12 cellular contexts compared by ENCODE assay signal in the genomic region with DNA sequence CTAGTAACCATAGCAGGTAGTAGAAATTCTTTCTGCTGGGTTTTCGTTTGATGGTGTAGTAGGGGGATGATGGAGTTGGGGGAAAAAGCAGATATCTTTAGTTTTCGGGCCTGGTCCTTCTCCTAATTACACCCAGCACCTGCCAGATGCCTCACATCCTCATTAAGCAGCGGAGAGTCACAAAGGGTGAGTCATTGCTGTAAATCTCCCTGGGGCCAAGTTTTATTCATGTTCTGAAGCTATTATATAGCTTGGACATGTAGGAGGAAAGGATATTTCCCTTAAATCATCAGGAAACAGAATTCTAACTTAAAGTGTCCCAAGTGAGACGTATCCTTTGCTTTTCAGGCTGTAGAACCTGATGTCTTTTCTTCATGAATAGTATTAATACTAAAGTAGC. TPM values are rescaled to one million over a fixed set of nuclear protein-coding genes. Genes with fewer than 3 reads are reported as not detected.
DNase-seq lines count a peak whose midpoint lies in the region; ATAC-seq and TF ChIP-seq lines count a peak whose summit lies in the region.
"Had no signal": no experiment of that assay in that cellular context is flagged by ENCODE, and none has a peak within 500 bp of the region (broad histone marks: within the 10 kb centered on the region; RNA-seq: fewer than 3 reads in every experiment).

No MANE protein-coding gene starts in this region.

- ATAC-seq in mucosa of descending colon: no peak

- H3K4me1 ChIP-seq in mucosa of descending colon (ENCODE audit: low read depth): no peaks in the 10 kb centered on the region

- H3K4me1 Mint-ChIP-seq in CD14-positive monocyte: peaks cover 55% of the 10 kb centered on the region

- no peak overlapping the region for H3K4me3 ChIP-seq in mucosa of descending colon
- H3K4me3 ChIP-seq: spleen had no signal

- H3K9me3 ChIP-seq in mucosa of descending colon: no peaks in the 10 kb centered on the region
- H3K9me3 ChIP-seq: spleen had no signal

- no peaks in the 10 kb centered on the region for H3K36me3 ChIP-seq in mucosa of descending colon (ENCODE audit: low read depth)
- H3K36me3 ChIP-seq: spleen had no signal

- peak overlapping the region; percentile 46 to 90 (median 72) for H3K27ac Mint-ChIP-seq in CD14-positive monocyte

- peak; percentile 56 for DNase-seq in CD14-positive monocyte (ENCODE audit: low spot score)
- DNase-seq in HS-5 (ENCODE audit: low read depth): peak; percentile 56
- peak; percentile 70 for DNase-seq in SW480 (ENCODE audit: low spot score)
- peak; percentile 29 for DNase-seq in iPS-NIHi7 (ENCODE audit: extremely low spot score)
- DNase-seq in mucosa of descending colon: no peak
- DNase-seq in activated CD4-positive, CD25-positive, alpha-beta regulatory T cell (lab: John Stamatoyannopoulos, UW): no peak
- DNase-seq in SHP77 treated with DMSO at 0.1 percent for 48 hours (lab: John Stamatoyannopoulos, UW): no peak
- no peak for DNase-seq in stimulated activated CD8-positive, alpha-beta memory T cell treated with anti-CD3 and anti-CD28 coated beads, Interleukin-4, amount 100 ng/mL, for 48 hours
- DNase-seq: activated naive CD4-positive, alpha-beta T cell treated with anti-CD3 and anti-CD28 coated beads, Interleukin-2, amount 50 U/mL, for 16 hours; midbrain; spleen; stimulated activated naive CD4-positive, alpha-beta T cell treated with Interleukin-2 at 50 U/mL for 16 hours had no signal

- intact Hi-C loops in CD14-positive monocyte (cut with micrococcal nuclease) (no loop called here), mucosa of descending colon (cut with DNase I, micrococcal nuclease) (no loop called here)

- H3K27me3 Mint-ChIP-seq in CD14-positive monocyte (ENCODE audit: low read depth in 3 of 3): no peaks in the 10 kb centered on the region

- no peaks in the 10 kb centered on the region for H3K9me3 Mint-ChIP-seq in CD14-positive monocyte

- no peaks in the 10 kb centered on the region for H3K36me3 Mint-ChIP-seq in CD14-positive monocyte

- H3K4me3 Mint-ChIP-seq in CD14-positive monocyte: no peak overlapping the region

- TF ChIP-seq CTCF in CD14-positive monocyte (IDR thresholded peaks at IDR 0.05) (no peak), mucosa of descending colon (IDR thresholded peaks at IDR 0.05) (no peak)

RNA-seq across cellular contexts. Expression of a gene that starts 4.9 kb away (rescaled TPM):
- polyA plus RNA-seq in CD14-positive monocyte: 10 to 100 TPM; 18.7 to 30.0 TPM
- 10 to 100 TPM; 37.1 to 41.6 (median 39.5) TPM for total RNA-seq in mucosa of descending colon

RNA-seq across cellular contexts. Expression of a gene that starts 11.0 kb away (rescaled TPM):
- polyA plus RNA-seq in CD14-positive monocyte: 100 to 1,000 TPM in 1 of 2 donors, 10 to 100 TPM in 1; 67.3 to 222 TPM
- 10 to 100 TPM in 2 of 3 donors, 1 to 10 TPM in 1; 2.8 to 15.5 (median 12.5) TPM for total RNA-seq in mucosa of descending colon

RNA-seq across cellular contexts. Expression of a gene that starts 44.7 kb away (rescaled TPM):
- 1 to 10 TPM; 4.9 to 7.4 TPM for polyA plus RNA-seq in CD14-positive monocyte
- 10 to 100 TPM; 10.8 to 24.0 (median 12.3) TPM for total RNA-seq in mucosa of descending colon

RNA-seq across cellular contexts. Expression of a gene that starts 46.2 kb away (rescaled TPM):
- 100 to 1,000 TPM; 297 to 365 TPM for polyA plus RNA-seq in CD14-positive monocyte
- 1 to 10 TPM in 2 of 3 donors, under 1 TPM in 1; 0.70 to 1.1 (median 1.0) TPM for total RNA-seq in mucosa of descending colon

Comparison
In these comparisons a context has a peak if more than half of its experiments do, and no peak if none do; other contexts are left out.
1. DNase-seq: peak in CD14-positive monocyte (single experiment), HS-5 (single experiment), SW480 (single experiment) and iPS-NIHi7 (single experiment); none in mucosa of descending colon (0 of 3), activated CD4-positive, CD25-positive, alpha-beta regulatory T cell (0 of 4), SHP77 treated with DMSO at 0.1 percent for 48 hours (single experiment) and stimulated activated CD8-positive, alpha-beta memory T cell treated with anti-CD3 and anti-CD28 coated beads, Interleukin-4, amount 100 ng/mL, for 48 hours (single experiment).